In genomic region chr2:43818761-43819160, GRCh38 we compare ENCODE assay signal across 12 cellular contexts. TPM values are rescaled to one million over a fixed set of nuclear protein-coding genes. Genes with fewer than 3 reads are reported as not detected.
DNase-seq lines count a peak whose midpoint lies in the region; ATAC-seq and TF ChIP-seq lines count a peak whose summit lies in the region.
"Had no signal": no experiment of that assay in that cellular context is flagged by ENCODE, and none has a peak within 500 bp of the region (broad histone marks: within the 10 kb centered on the region; RNA-seq: fewer than 3 reads in every experiment).

No MANE protein-coding gene starts in this region.

- H3K27ac ChIP-seq in HL-60 (replicated peaks) (no peak overlapping the region), esophagus muscularis mucosa (replicated peaks in 1 of 4) (no peak overlapping the region)
- H3K27ac ChIP-seq: tibial artery had no signal

- intact Hi-C loops in activated CD8-positive, alpha-beta T cell treated with anti-CD3 and anti-CD28 coated beads for 36 hours (cut with micrococcal nuclease), result no loop called here
- intact Hi-C loops in esophagus muscularis mucosa (cut with DNase I), result no loop called here

- no peak overlapping the region for H3K4me3 ChIP-seq in HL-60 (replicated peaks; ENCODE audit: insufficient read depth, low read length)
- no peak overlapping the region for H3K4me3 ChIP-seq in H7 (ENCODE audit: insufficient read depth, low read depth, low read length)
- no peak overlapping the region for H3K4me3 ChIP-seq in esophagus muscularis mucosa
- H3K4me3 ChIP-seq: tibial artery had no signal

- 64% methylated on average over 5 of the region's 5 CpGs for WGBS in esophagus muscularis mucosa

- H3K36me3 ChIP-seq in H7 (replicated peaks; ENCODE audit: control insufficient read depth, insufficient read depth, low read length) (no peaks in the 10 kb centered on the region), esophagus muscularis mucosa (no peaks in the 10 kb centered on the region)

- no peak for TF ChIP-seq CTCF in HL-60 (IDR thresholded peaks at IDR 0.05; ENCODE audit: insufficient read depth, low read length)
- no peak for TF ChIP-seq CTCF in activated CD8-positive, alpha-beta T cell treated with anti-CD3 and anti-CD28 coated beads for 36 hours (IDR thresholded peaks at IDR 0.05)
- TF ChIP-seq CTCF in esophagus muscularis mucosa (IDR thresholded peaks at IDR 0.05), result no peak

- no peaks in the 10 kb centered on the region for H3K9me3 Mint-ChIP-seq in activated CD8-positive, alpha-beta T cell treated with anti-CD3 and anti-CD28 coated beads for 36 hours

- H3K27me3 ChIP-seq in HL-60 (ENCODE audit: insufficient read depth, poor library complexity, severe bottlenecking), result no peaks in the 10 kb centered on the region
- no peaks in the 10 kb centered on the region for H3K27me3 ChIP-seq in H7 (ENCODE audit: control insufficient read depth, insufficient read depth, low read length)
- peaks cover 0 to 5% (median 0%) of the 10 kb centered on the region in 4 donors for H3K27me3 ChIP-seq in esophagus muscularis mucosa
- H3K27me3 ChIP-seq: tibial artery had no signal

- no peak overlapping the region for H3K4me3 Mint-ChIP-seq in activated CD8-positive, alpha-beta T cell treated with anti-CD3 and anti-CD28 coated beads for 36 hours

- H3K4me1 ChIP-seq in esophagus muscularis mucosa, result no peaks in the 10 kb centered on the region
- H3K4me1 ChIP-seq: tibial artery had no signal

- H3K27ac Mint-ChIP-seq in activated CD8-positive, alpha-beta T cell treated with anti-CD3 and anti-CD28 coated beads for 36 hours, result no peak overlapping the region

- H3K9me3 ChIP-seq in esophagus muscularis mucosa, result no peaks in the 10 kb centered on the region
- H3K9me3 ChIP-seq: tibial artery had no signal

- H3K36me3 Mint-ChIP-seq in activated CD8-positive, alpha-beta T cell treated with anti-CD3 and anti-CD28 coated beads for 36 hours (ENCODE audit: low read depth), result no peaks in the 10 kb centered on the region

- POLR2A ChIA-PET in activated CD8-positive, alpha-beta T cell treated with anti-CD3 and anti-CD28 coated beads for 36 hours (lab: Charles Lee), result no interaction called here

- H3K27me3 Mint-ChIP-seq in activated CD8-positive, alpha-beta T cell treated with anti-CD3 and anti-CD28 coated beads for 36 hours, result peaks cover 21% of the 10 kb centered on the region

- no peak for TF ChIP-seq EP300 in esophagus muscularis mucosa (IDR thresholded peaks at IDR 0.05)

- peaks cover 7% of the 10 kb centered on the region for H3K4me1 Mint-ChIP-seq in activated CD8-positive, alpha-beta T cell treated with anti-CD3 and anti-CD28 coated beads for 36 hours (ENCODE audit: low read depth)

- CTCF ChIA-PET in activated CD8-positive, alpha-beta T cell treated with anti-CD3 and anti-CD28 coated beads for 36 hours (lab: Charles Lee), result no interaction called here

- peak; percentile 87 for ATAC-seq in activated CD8-positive, alpha-beta T cell treated with anti-CD3 and anti-CD28 coated beads for 36 hours

- TF ChIP-seq POLR2A in esophagus muscularis mucosa (IDR thresholded peaks at IDR 0.05; ENCODE audit: low read depth), result no peak

- DNase-seq in CD1c-positive myeloid dendritic cell (ENCODE audit: extremely low spot score), result peak; percentile 73
- peak; percentile 11 to 68 for DNase-seq in HL-60 (ENCODE audit: low read depth in 1 of 2, low spot score in 1 of 2)
- DNase-seq in activated CD8-positive, alpha-beta T cell treated with anti-CD3 and anti-CD28 coated beads for 36 hours, result peak; percentile 76
- DNase-seq in lung microvascular endothelial cell (ENCODE audit: low read depth in 2 of 2), result peak; percentile 11 to 84
- no peak for DNase-seq in epidermal melanocyte (ENCODE audit: insufficient read length, low spot score)
- DNase-seq in H7, result no peak
- no peak for DNase-seq in esophagus muscularis mucosa (ENCODE audit: extremely low spot score)
- no peak for DNase-seq in activated naive CD4-positive, alpha-beta T cell treated with Interleukin-2 at 50 U/mL for 16 hours
- DNase-seq: NCI-H2081 treated with DMSO at 0.1 percent for 48 hours had no signal

RNA-seq across cellular contexts. Expression of gene ABCG5, which starts 19.9 kb away (rescaled TPM):
- total RNA-seq in activated CD8-positive, alpha-beta T cell treated with anti-CD3 and anti-CD28 coated beads for 36 hours, result not detected
- total RNA-seq in lung microvascular endothelial cell, result not detected in 2 replicates
- not detected in 2 replicates for total RNA-seq in H7 (2014; rRNA removed; shearing (Covaris generic))
- total RNA-seq in esophagus muscularis mucosa, result not detected
- total RNA-seq: aorta; T-helper 2 cell treated with Interferon-gamma antibody and Interleukin-4, amounts not matched to agents 100 ng/mL and 5 ng/mL, for 36 hours had no signal

RNA-seq across cellular contexts. Expression of gene ABCG8, which starts 20.0 kb away (rescaled TPM):
- total RNA-seq in activated CD8-positive, alpha-beta T cell treated with anti-CD3 and anti-CD28 coated beads for 36 hours, result not detected
- total RNA-seq in lung microvascular endothelial cell (not detected in 2 replicates), esophagus muscularis mucosa (not detected)
- not detected in 2 replicates for total RNA-seq in H7 (2014; rRNA removed; shearing (Covaris generic))
- total RNA-seq: aorta; T-helper 2 cell treated with Interferon-gamma antibody and Interleukin-4, amounts not matched to agents 100 ng/mL and 5 ng/mL, for 36 hours had no signal

RNA-seq across cellular contexts. Expression of gene DYNC2LI1, which starts 44.9 kb away (rescaled TPM):
- 1 to 10 TPM; 6.3 to 6.9 TPM for total RNA-seq in activated CD8-positive, alpha-beta T cell treated with anti-CD3 and anti-CD28 coated beads for 36 hours
- total RNA-seq in lung microvascular endothelial cell (6.5 and 7.6 TPM in 2 replicates), esophagus muscularis mucosa (10 to 100 TPM; 15.6 to 19.1 (median 17.7) TPM)
- 9.5 and 15.4 TPM in 2 replicates for total RNA-seq in H7 (2014; rRNA removed; shearing (Covaris generic))

Comparison
In these comparisons a context has a peak if more than half of its experiments do, and no peak if none do; other contexts are left out.
1. DNase-seq: peak in CD1c-positive myeloid dendritic cell (single experiment), HL-60 (2 of 2), activated CD8-positive, alpha-beta T cell treated with anti-CD3 and anti-CD28 coated beads for 36 hours (single experiment) and lung microvascular endothelial cell (2 of 2); none in epidermal melanocyte (single experiment), H7 (single experiment), esophagus muscularis mucosa (single experiment) and activated naive CD4-positive, alpha-beta T cell treated with Interleukin-2 at 50 U/mL for 16 hours (single experiment).